In genomic region chr12:7118914-7119313, GRCh38 we compare ENCODE assay signal across 28 cellular contexts. TPM values are rescaled to one million over a fixed set of nuclear protein-coding genes. Genes with fewer than 3 reads are reported as not detected.
"Had no signal": no experiment of that assay in that cellular context is flagged by ENCODE, and none has a peak within 500 bp of the region (broad histone marks: within the 10 kb centered on the region; RNA-seq: fewer than 3 reads in every experiment).

No MANE protein-coding gene starts in this region.

- H3K27ac ChIP-seq: adrenal gland, body of pancreas, cardiac muscle cell, gastroesophageal sphincter, hepatocyte, neutrophil, right lobe of liver, vagina, VCaP had no signal

- H3K9me3 ChIP-seq: adrenal gland, body of pancreas, gastroesophageal sphincter, neutrophil, right lobe of liver, vagina had no signal

- FAIRE-seq: small intestine had no signal

- H3K36me3 ChIP-seq: cardiac muscle cell, vagina had no signal

- DNase-seq: activated CD4-positive, alpha-beta memory T cell treated with anti-CD3 and anti-CD28 coated beads for 36 hours; activated CD4-positive, alpha-beta T cell treated with anti-CD3 and anti-CD28 coated beads for 48 hours; activated CD8-positive, alpha-beta memory T cell treated with anti-CD3 and anti-CD28 coated beads, Interleukin-2, amount 50 U/mL, for 4 hours; activated naive CD4-positive, alpha-beta T cell; activated T-cell treated with anti-CD3 and anti-CD28 coated beads, Interleukin-2, amount 50 U/mL, for 1 hour; adrenal gland; body of pancreas; cortex of kidney; effector memory CD8-positive, alpha-beta T cell; islet precursor cell; left ventricle myocardium superior; small intestine; stimulated activated CD4-positive, alpha-beta T cell treated with anti-CD3 and anti-CD28 coated beads, Interleukin-4, amount 100 ng/mL, for 24 hours; T-helper 17 cell; T1000 had no signal

- H3K27me3 ChIP-seq: adrenal gland, body of pancreas, cardiac muscle cell, gastroesophageal sphincter, hepatocyte, right lobe of liver, vagina had no signal

- H3K4me3 ChIP-seq: adrenal gland, body of pancreas, cardiac muscle cell, gastroesophageal sphincter, hepatocyte, right lobe of liver, vagina had no signal

RNA-seq across cellular contexts. Expression of gene RBP5, which starts 9.8 kb away (rescaled TPM):
- total RNA-seq: activated naive CD4-positive, alpha-beta T cell treated with anti-CD3 and anti-CD28 coated beads, Interleukin-2, amount 50 U/mL, for 72 hours; activated T-helper 17 cell treated with anti-CD3 and anti-CD28 coated beads, Interleukin-2, amount 50 U/mL, for 72 hours; fibroblast of lung; fibroblast of villous mesenchyme; lung microvascular endothelial cell; osteocyte; T-helper 17 cell had no signal
